1 cellular context compared by ENCODE assay signal in the genomic region with DNA sequence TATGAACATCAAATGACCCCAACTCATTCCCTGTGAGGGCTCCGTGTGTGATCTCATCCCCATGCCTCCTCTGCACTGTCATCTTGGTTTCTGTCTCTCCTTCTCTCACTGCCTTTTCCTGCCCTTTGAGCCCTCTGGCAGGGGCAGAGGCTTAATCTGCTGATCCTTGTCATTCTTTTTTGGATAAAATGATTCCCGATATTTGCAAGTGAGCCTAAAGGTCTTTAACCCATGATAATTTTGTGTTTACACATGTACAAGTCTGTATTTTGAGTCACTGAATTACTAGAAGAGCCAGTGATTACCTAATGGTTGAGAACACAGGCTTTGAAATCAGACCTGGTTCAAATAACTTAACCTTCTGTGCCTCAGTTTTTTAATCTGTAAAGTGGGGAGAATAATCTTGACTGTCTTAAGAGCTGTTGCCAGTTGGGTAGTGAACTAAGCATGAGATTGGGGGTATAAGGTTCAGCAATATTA.
TF ChIP-seq lines count a peak whose summit lies in the region.

No MANE protein-coding gene starts in this region.

TF ChIP-seq in IMR-90, 13 proteins besides CTCF, POLR2A, EP300 and RAD21 (continued from another document):
- TF ChIP-seq FOS (IDR thresholded peaks at IDR 0.05; ENCODE audit: low read depth, low read length) (no peak), MAZ (IDR thresholded peaks at IDR 0.05; ENCODE audit: borderline replicate concordance, low read depth, low read length) (no peak), NFE2L2 (IDR thresholded peaks at IDR 0.05; ENCODE audit: low read depth, low read length) (no peak), CEBPB (IDR thresholded peaks at IDR 0.05; ENCODE audit: low read depth, low read length) (no peak)
- TF ChIP-seq, protein P1, sequence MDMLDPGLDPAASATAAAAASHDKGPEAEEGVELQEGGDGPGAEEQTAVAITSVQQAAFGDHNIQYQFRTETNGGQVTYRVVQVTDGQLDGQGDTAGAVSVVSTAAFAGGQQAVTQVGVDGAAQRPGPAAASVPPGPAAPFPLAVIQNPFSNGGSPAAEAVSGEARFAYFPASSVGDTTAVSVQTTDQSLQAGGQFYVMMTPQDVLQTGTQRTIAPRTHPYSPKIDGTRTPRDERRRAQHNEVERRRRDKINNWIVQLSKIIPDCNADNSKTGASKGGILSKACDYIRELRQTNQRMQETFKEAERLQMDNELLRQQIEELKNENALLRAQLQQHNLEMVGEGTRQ (IDR thresholded peaks at IDR 0.05; ENCODE audit: low read depth, low read length), result no peak
TF ChIP-seq in IMR-90: peak in this region for 0.
